In the genomic region with DNA sequence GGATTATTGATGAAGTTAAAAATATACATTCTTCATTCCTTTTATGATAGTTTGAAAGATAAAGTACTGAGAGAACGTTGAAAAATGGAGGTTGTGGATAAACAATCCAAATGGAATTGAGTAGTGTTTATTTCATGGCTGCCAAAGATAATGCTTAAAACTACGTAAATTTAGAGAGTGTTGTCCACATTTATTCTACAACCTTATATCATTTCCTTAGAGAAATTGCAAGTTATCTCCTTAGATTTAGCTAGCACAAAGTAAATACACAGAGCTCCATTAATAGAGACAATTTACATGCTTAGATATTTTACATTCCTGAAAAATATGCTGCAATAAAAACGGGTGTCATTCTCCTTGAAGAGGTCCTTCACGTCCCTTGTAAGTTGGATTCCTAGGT, we compare ENCODE assay signal across 34 cellular contexts.
"Had no signal": no experiment of that assay in that cellular context is flagged by ENCODE, and none has a peak within 500 bp of the region (broad histone marks: within the 10 kb centered on the region; RNA-seq: fewer than 3 reads in every experiment).

No MANE protein-coding gene starts in this region.

- H3K27ac Mint-ChIP-seq: activated B cell treated with CpG ODN at 0.5 μM for 24 hours; activated CD4-positive, alpha-beta memory T cell treated with anti-CD3 and anti-CD28 coated beads for 36 hours; activated CD4-positive, alpha-beta T cell treated with anti-CD3 and anti-CD28 coated beads, Interleukin-2, amount 10 ng/mL, durations not matched to agents 24 days and 14 days; activated CD8-positive, alpha-beta T cell treated with anti-CD3 and anti-CD28 coated beads for 36 hours; activated naive CD4-positive, alpha-beta T cell treated with anti-CD3 and anti-CD28 coated beads for 36 hours; activated naive CD4-positive, alpha-beta T cell treated with anti-CD3 and anti-CD28 coated beads, Interleukin-2, amount 50 U/mL, for 72 hours; activated naive CD8-positive, alpha-beta T cell treated with anti-CD3 and anti-CD28 coated beads for 36 hours; activated T-cell treated with anti-CD3 and anti-CD28 coated beads, Interleukin-2, amount 50 U/mL, for 72 hours; activated T-helper 1 cell treated with anti-CD3 and anti-CD28 coated beads, Interleukin-12 subunit alpha, Interleukin-12 subunit beta, Interleukin-2, Interleukin-4 antibody, amounts not matched to agents 30 ng/mL and 10 ng/mL and 1 ng/mL, durations not matched to agents 14 hours and 24 hours and 36 hours; activated T-helper 17 cell treated with anti-CD3 and anti-CD28 coated beads, Interleukin-2, amount 50 U/mL, for 72 hours; T-helper 1 cell treated with Interleukin-12 subunit alpha and Interleukin-12 subunit beta and Interleukin-4 antibody, amounts not matched to agents 30 μg/mL and 1 μg/mL, for 36 hours; T-helper 2 cell treated with Interferon-gamma antibody and Interleukin-4, amounts not matched to agents 5 μg/mL and 100 μg/mL, for 36 hours had no signal

- H3K4me1 Mint-ChIP-seq: activated B cell treated with CpG ODN at 0.5 μM for 24 hours; activated CD4-positive, alpha-beta T cell treated with anti-CD3 and anti-CD28 coated beads, Interleukin-2, amount 10 ng/mL, durations not matched to agents 24 days and 14 days; activated naive CD8-positive, alpha-beta T cell treated with anti-CD3 and anti-CD28 coated beads for 36 hours; activated T-helper 17 cell treated with anti-CD3 and anti-CD28 coated beads, Interleukin-2, amount 50 U/mL, for 72 hours had no signal

- H3K9me3 ChIP-seq: adrenal gland had no signal

- DNase-seq: activated B cell treated with CpG ODN at 0.5 μM for 24 hours; activated CD4-positive, alpha-beta memory T cell treated with anti-CD3 and anti-CD28 coated beads for 36 hours; activated CD4-positive, alpha-beta T cell treated with anti-CD3 and anti-CD28 coated beads for 4 hours; activated CD4-positive, alpha-beta T cell treated with anti-CD3 and anti-CD28 coated beads, Interleukin-2, amount 10 ng/mL, durations not matched to agents 24 days and 14 days; activated CD4-positive, alpha-beta T cell treated with anti-CD3 and anti-CD28 coated beads, Interleukin-2, amount 50 U/mL, for 1 hour; activated CD4-positive, alpha-beta T cell treated with anti-CD3 and anti-CD28 coated beads, Interleukin-2, amount 50 U/mL, for 4 hours; activated CD4-positive, CD25-positive, alpha-beta regulatory T cell treated with anti-CD3 and anti-CD28 coated beads, Interleukin-2, amount 50 U/mL, for 72 hours; activated CD8-positive, alpha-beta memory T cell treated with anti-CD3 and anti-CD28 coated beads, Interleukin-2, amount 50 U/mL, for 4 hours; activated CD8-positive, alpha-beta T cell treated with anti-CD3 and anti-CD28 coated beads for 36 hours; activated effector memory CD4-positive, alpha-beta T cell treated with anti-CD3 and anti-CD28 coated beads, Interleukin-2, amount 50 U/mL, for 16 hours; activated gamma-delta T cell treated with Interleukin-2 at 50 U/mL for 16 hours; activated naive CD4-positive, alpha-beta T cell; activated naive CD4-positive, alpha-beta T cell treated with anti-CD3 and anti-CD28 coated beads for 36 hours; activated naive CD4-positive, alpha-beta T cell treated with anti-CD3 and anti-CD28 coated beads, Interleukin-2, amount 50 U/mL, for 16 hours; activated naive CD8-positive, alpha-beta T cell treated with anti-CD3 and anti-CD28 coated beads for 36 hours; activated T-cell treated with anti-CD3 and anti-CD28 coated beads for 4 hours; activated T-cell treated with anti-CD3 and anti-CD28 coated beads, Interleukin-2, amount 50 U/mL, for 1 hour; activated T-cell treated with anti-CD3 and anti-CD28 coated beads, Interleukin-2, amount 50 U/mL, for 4 hours; activated T-cell treated with anti-CD3 and anti-CD28 coated beads, Interleukin-2, amount 50 U/mL, for 72 hours; adrenal gland; amniotic stem cell; aorta; body of pancreas; brain microvascular endothelial cell; central memory CD4-positive, alpha-beta T cell; T-helper 2 cell; T-helper 9 cell had no signal

- H3K27me3 Mint-ChIP-seq: activated B cell treated with CpG ODN at 0.5 μM for 24 hours; activated CD4-positive, alpha-beta memory T cell treated with anti-CD3 and anti-CD28 coated beads for 36 hours; activated CD4-positive, alpha-beta T cell treated with anti-CD3 and anti-CD28 coated beads, Interleukin-2, amount 10 ng/mL, durations not matched to agents 24 days and 14 days; activated CD8-positive, alpha-beta T cell treated with anti-CD3 and anti-CD28 coated beads for 36 hours; activated naive CD8-positive, alpha-beta T cell treated with anti-CD3 and anti-CD28 coated beads for 36 hours; activated T-helper 17 cell treated with anti-CD3 and anti-CD28 coated beads, Interleukin-2, amount 50 U/mL, for 72 hours had no signal

- H3K4me3 Mint-ChIP-seq: activated B cell treated with CpG ODN at 0.5 μM for 24 hours; activated CD4-positive, alpha-beta memory T cell treated with anti-CD3 and anti-CD28 coated beads for 36 hours; activated CD4-positive, alpha-beta T cell treated with anti-CD3 and anti-CD28 coated beads, Interleukin-2, amount 10 ng/mL, durations not matched to agents 24 days and 14 days; activated CD8-positive, alpha-beta T cell treated with anti-CD3 and anti-CD28 coated beads for 36 hours; activated naive CD4-positive, alpha-beta T cell treated with anti-CD3 and anti-CD28 coated beads for 36 hours; activated naive CD8-positive, alpha-beta T cell treated with anti-CD3 and anti-CD28 coated beads for 36 hours; activated T-cell treated with anti-CD3 and anti-CD28 coated beads, Interleukin-2, amount 50 U/mL, for 4 hours; activated T-cell treated with anti-CD3 and anti-CD28 coated beads, Interleukin-2, amount 50 U/mL, for 72 hours; activated T-helper 1 cell treated with anti-CD3 and anti-CD28 coated beads, Interleukin-12 subunit alpha, Interleukin-12 subunit beta, Interleukin-2, Interleukin-4 antibody, amounts not matched to agents 30 ng/mL and 10 ng/mL and 1 ng/mL, durations not matched to agents 14 hours and 24 hours and 36 hours; activated T-helper 17 cell treated with anti-CD3 and anti-CD28 coated beads, Interleukin-2, amount 50 U/mL, for 72 hours; T-helper 1 cell treated with Interleukin-12 subunit alpha and Interleukin-12 subunit beta and Interleukin-4 antibody, amounts not matched to agents 30 μg/mL and 1 μg/mL, for 36 hours; T-helper 2 cell treated with Interferon-gamma antibody and Interleukin-4, amounts not matched to agents 5 μg/mL and 100 μg/mL, for 36 hours had no signal

- H3K4me3 ChIP-seq: adrenal gland, body of pancreas, breast epithelium had no signal

- H3K27ac ChIP-seq: adrenal gland, body of pancreas, brain microvascular endothelial cell, breast epithelium, VCaP had no signal

- H3K27me3 ChIP-seq: adrenal gland, body of pancreas, brain microvascular endothelial cell, breast epithelium had no signal

- ATAC-seq: activated CD8-positive, alpha-beta T cell treated with anti-CD3 and anti-CD28 coated beads for 36 hours; activated naive CD4-positive, alpha-beta T cell treated with anti-CD3 and anti-CD28 coated beads, Interleukin-2, amount 50 U/mL, for 72 hours; activated T-cell treated with anti-CD3 and anti-CD28 coated beads, Interleukin-2, amount 50 U/mL, for 4 hours; activated T-cell treated with anti-CD3 and anti-CD28 coated beads, Interleukin-2, amount 50 U/mL, for 72 hours; activated T-helper 17 cell treated with anti-CD3 and anti-CD28 coated beads, Interleukin-2, amount 50 U/mL, for 72 hours; body of pancreas had no signal
